8 cellular contexts compared by ENCODE assay signal in the genomic region with DNA sequence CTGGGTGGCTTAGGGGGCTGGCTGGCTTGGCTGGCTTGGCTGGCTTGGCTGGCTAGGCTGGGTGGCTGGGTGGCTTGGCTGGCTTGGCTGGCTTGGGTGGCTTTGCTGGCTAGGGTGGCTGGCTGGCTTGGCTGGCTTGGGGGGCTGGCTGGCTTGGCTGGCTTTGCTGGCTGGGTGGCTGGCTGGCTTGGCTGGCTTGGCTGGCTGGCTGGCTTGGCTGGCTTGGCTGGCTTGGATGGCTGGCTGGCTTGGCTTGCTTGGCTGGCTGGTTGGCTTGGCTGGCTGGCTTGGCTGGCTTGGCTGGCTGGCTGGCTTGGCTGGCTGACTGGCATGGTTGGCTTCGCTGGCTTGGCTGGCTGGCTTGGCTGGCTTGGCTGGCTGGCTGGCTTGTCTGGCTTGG.
A peak's percentile ranks its signal among the peaks of the same experiment; 100 is the strongest.
DNase-seq lines count a peak whose midpoint lies in the region; ATAC-seq, FAIRE-seq and TF ChIP-seq lines count a peak whose summit lies in the region.
"Not testable (repeated sequence)": the region's sequence is repeated elsewhere in the genome, so short reads cannot be mapped to it uniquely, and the experiment has no call there.

No MANE protein-coding gene starts in this region.

- not testable (repeated sequence) for H3K4me1 ChIP-seq in spleen

- H3K4me3 ChIP-seq in MG63, spleen: not testable (repeated sequence)

- DNase-seq in MG63 (peak; percentile 14), Right ventricle myocardium inferior (ENCODE audit: missing footprints) (peak; percentile 82), left lobe of liver (ENCODE audit: low spot score) (peak; percentile 56), neural crest cell (ENCODE audit: low read depth, low spot score) (peak; percentile 6), spleen (peak; percentile 87)
- peak; percentile 10 for DNase-seq in activated CD4-positive, alpha-beta memory T cell treated with anti-CD3 and anti-CD28 coated beads for 36 hours
- peak; percentile 61 for DNase-seq in activated effector memory CD4-positive, alpha-beta T cell treated with anti-CD3 and anti-CD28 coated beads, Interleukin-2, amount 50 U/mL, for 16 hours
- not testable (repeated sequence) for DNase-seq in urothelium cell line (ENCODE audit: low spot score)

- H3K27ac ChIP-seq in spleen, result not testable (repeated sequence)

- not testable (repeated sequence) for TF ChIP-seq CTCF in neural crest cell (conservative IDR thresholded peaks at IDR 0.05); spleen (IDR thresholded peaks at IDR 0.05 in 8 of 11, conservative IDR thresholded peaks at IDR 0.05 in 3 of 11)

- not testable (repeated sequence) for H3K27ac Mint-ChIP-seq in activated CD4-positive, alpha-beta memory T cell treated with anti-CD3 and anti-CD28 coated beads for 36 hours; neural crest cell (ENCODE audit: unreplicated experiment)

- not testable (repeated sequence) for H3K36me3 ChIP-seq in MG63, spleen

- H3K4me3 Mint-ChIP-seq in activated CD4-positive, alpha-beta memory T cell treated with anti-CD3 and anti-CD28 coated beads for 36 hours; neural crest cell: not testable (repeated sequence)

- 67 to 85% (median 71%) methylated on average over 1 of the region's 1 CpG; no CpG with 5 or more reads in 2 of the 5 donors for WGBS in spleen, 5 donors

- intact Hi-C loops in activated CD4-positive, alpha-beta memory T cell treated with anti-CD3 and anti-CD28 coated beads for 36 hours (cut with micrococcal nuclease); Right ventricle myocardium inferior (cut with DNase I); spleen (cut with DNase I; ENCODE audit: low total_unique reads): not testable (repeated sequence)

- CTCF ChIA-PET in activated CD4-positive, alpha-beta memory T cell treated with anti-CD3 and anti-CD28 coated beads for 36 hours (lab: Charles Lee), result not testable (repeated sequence)

- not testable (repeated sequence) for H3K9me3 ChIP-seq in MG63, spleen

- H3K36me3 Mint-ChIP-seq in activated CD4-positive, alpha-beta memory T cell treated with anti-CD3 and anti-CD28 coated beads for 36 hours; neural crest cell (ENCODE audit: low read depth): not testable (repeated sequence)

- not testable (repeated sequence) for ATAC-seq in Right ventricle myocardium inferior, left lobe of liver

- not testable (repeated sequence) for TF ChIP-seq POLR2A in spleen (IDR thresholded peaks at IDR 0.05)

- H3K9me3 Mint-ChIP-seq in activated CD4-positive, alpha-beta memory T cell treated with anti-CD3 and anti-CD28 coated beads for 36 hours; neural crest cell: not testable (repeated sequence)

- not testable (repeated sequence) for H3K4me1 Mint-ChIP-seq in activated CD4-positive, alpha-beta memory T cell treated with anti-CD3 and anti-CD28 coated beads for 36 hours (ENCODE audit: low read depth); neural crest cell

- POLR2A ChIA-PET in activated CD4-positive, alpha-beta memory T cell treated with anti-CD3 and anti-CD28 coated beads for 36 hours (lab: Charles Lee), result not testable (repeated sequence)

- peak; percentile 100 for FAIRE-seq in urothelium cell line (lab: Jason Lieb, UNC)

- H3K27me3 ChIP-seq in MG63; spleen (replicated peaks in 1 of 7): not testable (repeated sequence)

- H3K27me3 Mint-ChIP-seq in activated CD4-positive, alpha-beta memory T cell treated with anti-CD3 and anti-CD28 coated beads for 36 hours; neural crest cell (ENCODE audit: low read depth): not testable (repeated sequence)
